ENCODE assay signal across 19 cellular contexts in genomic region chr2:117537030-117537429, GRCh38.
"Had no signal": no experiment of that assay in that cellular context is flagged by ENCODE, and none has a peak within 500 bp of the region (broad histone marks: within the 10 kb centered on the region; RNA-seq: fewer than 3 reads in every experiment).

No MANE protein-coding gene starts in this region.

- H3K27me3 Mint-ChIP-seq: activated CD4-positive, alpha-beta memory T cell treated with anti-CD3 and anti-CD28 coated beads for 36 hours; activated CD4-positive, alpha-beta T cell treated with anti-CD3 and anti-CD28 coated beads for 36 hours; activated CD8-positive, alpha-beta memory T cell treated with anti-CD3 and anti-CD28 coated beads, Interleukin-2, amount 10 ng/mL, durations not matched to agents 7 days and 5 days; stimulated activated naive CD8-positive, alpha-beta T cell treated with anti-CD3 and anti-CD28 coated beads, Interleukin-15, Interleukin-2, amounts not matched to agents 100 ng/mL and 50 ng/mL, for 24 hours; T-cell had no signal

- ATAC-seq: activated CD4-positive, alpha-beta T cell treated with anti-CD3 and anti-CD28 coated beads for 36 hours; activated CD8-positive, alpha-beta memory T cell treated with anti-CD3 and anti-CD28 coated beads, Interleukin-2, amount 10 ng/mL, durations not matched to agents 7 days and 5 days; T-cell had no signal

- H3K27ac Mint-ChIP-seq: activated CD4-positive, alpha-beta memory T cell treated with anti-CD3 and anti-CD28 coated beads for 36 hours; activated CD4-positive, alpha-beta T cell treated with anti-CD3 and anti-CD28 coated beads for 36 hours; activated CD8-positive, alpha-beta memory T cell treated with anti-CD3 and anti-CD28 coated beads, Interleukin-2, amount 10 ng/mL, durations not matched to agents 7 days and 5 days; mesothelial cell of epicardium; stimulated activated naive CD8-positive, alpha-beta T cell treated with anti-CD3 and anti-CD28 coated beads, Interleukin-15, Interleukin-2, amounts not matched to agents 100 ng/mL and 50 ng/mL, for 24 hours; T-cell had no signal

- DNase-seq: activated CD4-positive, alpha-beta memory T cell treated with anti-CD3 and anti-CD28 coated beads for 36 hours; activated CD4-positive, alpha-beta T cell treated with anti-CD3 and anti-CD28 coated beads for 36 hours; activated CD8-positive, alpha-beta memory T cell treated with anti-CD3 and anti-CD28 coated beads, Interleukin-2, amount 10 ng/mL, durations not matched to agents 7 days and 5 days; activated naive CD4-positive, alpha-beta T cell treated with anti-CD3 and anti-CD28 coated beads, Interleukin-2, amount 50 U/mL, for 16 hours; activated T-cell treated with anti-CD3 and anti-CD28 coated beads, Interleukin-2, amount 50 U/mL, for 1 hour; adrenal gland; hippocampal formation; ovary; sigmoid colon; spleen; T-cell; T-helper 9 cell had no signal

- H3K4me3 ChIP-seq: adrenal gland, cardiac muscle cell, esophagus muscularis mucosa, ovary, sigmoid colon, spleen, suprapubic skin had no signal

- H3K4me3 Mint-ChIP-seq: activated CD4-positive, alpha-beta memory T cell treated with anti-CD3 and anti-CD28 coated beads for 36 hours; activated CD4-positive, alpha-beta T cell treated with anti-CD3 and anti-CD28 coated beads for 36 hours; activated CD8-positive, alpha-beta memory T cell treated with anti-CD3 and anti-CD28 coated beads, Interleukin-2, amount 10 ng/mL, durations not matched to agents 7 days and 5 days; mesothelial cell of epicardium; neural crest cell; stimulated activated naive CD8-positive, alpha-beta T cell treated with anti-CD3 and anti-CD28 coated beads, Interleukin-15, Interleukin-2, amounts not matched to agents 100 ng/mL and 50 ng/mL, for 24 hours; T-cell had no signal

- H3K4me1 Mint-ChIP-seq: activated CD4-positive, alpha-beta T cell treated with anti-CD3 and anti-CD28 coated beads for 36 hours; activated CD8-positive, alpha-beta memory T cell treated with anti-CD3 and anti-CD28 coated beads, Interleukin-2, amount 10 ng/mL, durations not matched to agents 7 days and 5 days; mesothelial cell of epicardium; neural crest cell; T-cell had no signal

- H3K27me3 ChIP-seq: adrenal gland, cardiac muscle cell, esophagus muscularis mucosa, ovary, sigmoid colon, spleen, suprapubic skin had no signal

- H3K36me3 ChIP-seq: adrenal gland, cardiac muscle cell, esophagus muscularis mucosa, ovary, sigmoid colon, spleen, suprapubic skin had no signal

- H3K27ac ChIP-seq: adrenal gland, cardiac muscle cell, esophagus muscularis mucosa, ovary, sigmoid colon, spleen, suprapubic skin, VCaP had no signal

- H3K4me1 ChIP-seq: adrenal gland, esophagus muscularis mucosa, sigmoid colon, spleen, suprapubic skin had no signal

- H3K9me3 ChIP-seq: adrenal gland, ovary, sigmoid colon had no signal

- H3K36me3 Mint-ChIP-seq: activated CD4-positive, alpha-beta memory T cell treated with anti-CD3 and anti-CD28 coated beads for 36 hours; activated CD8-positive, alpha-beta memory T cell treated with anti-CD3 and anti-CD28 coated beads, Interleukin-2, amount 10 ng/mL, durations not matched to agents 7 days and 5 days; T-cell had no signal
